ENCODE assay signal across 10 cellular contexts in genomic region chr15:88658972-88659931, GRCh38. TPM values are rescaled to one million over a fixed set of nuclear protein-coding genes. Genes with fewer than 3 reads are reported as not detected.
DNase-seq lines count a peak whose midpoint lies in the region; ATAC-seq and TF ChIP-seq lines count a peak whose summit lies in the region.
"Had no signal": no experiment of that assay in that cellular context is flagged by ENCODE, and none has a peak within 500 bp of the region (broad histone marks: within the 10 kb centered on the region; RNA-seq: fewer than 3 reads in every experiment).

No MANE protein-coding gene starts in this region.

- 77% methylated on average over 15 of the region's 18 CpGs for WGBS in hepatocyte (ENCODE audit: low lambda C conversion rate, missing lambda C conversion rate)

- no peak overlapping the region for H3K4me2 ChIP-seq in hepatocyte

- H3K4me3 Mint-ChIP-seq in activated naive CD8-positive, alpha-beta T cell: no peak overlapping the region
- no peak overlapping the region for H3K4me3 Mint-ChIP-seq in stimulated activated memory B cell treated with anti-CD40 and anti-IgM and Interleukin-4, amounts not matched to agents 10 μg/mL and 1 μg/mL and 100 μg/mL, for 72 hours
- H3K4me3 Mint-ChIP-seq: stimulated activated naive CD8-positive, alpha-beta T cell treated with anti-CD3 and anti-CD28 coated beads, Interleukin-15, Interleukin-2, amounts not matched to agents 100 ng/mL and 50 ng/mL, for 24 hours had no signal

- H3K9me3 Mint-ChIP-seq in activated naive CD8-positive, alpha-beta T cell (ENCODE audit: low read depth): no peaks in the 10 kb centered on the region
- H3K9me3 Mint-ChIP-seq in stimulated activated memory B cell treated with anti-CD40 and anti-IgM and Interleukin-4, amounts not matched to agents 10 μg/mL and 1 μg/mL and 100 μg/mL, for 72 hours: no peaks in the 10 kb centered on the region
- H3K9me3 Mint-ChIP-seq: stimulated activated naive CD8-positive, alpha-beta T cell treated with anti-CD3 and anti-CD28 coated beads, Interleukin-15, Interleukin-2, amounts not matched to agents 100 ng/mL and 50 ng/mL, for 24 hours had no signal

- no peak overlapping the region for H3K4me3 ChIP-seq in hepatocyte
- H3K4me3 ChIP-seq: skin epidermis had no signal

- H3K27ac Mint-ChIP-seq in activated naive CD8-positive, alpha-beta T cell: peak overlapping the region; percentile 50
- H3K27ac Mint-ChIP-seq in stimulated activated memory B cell treated with anti-CD40 and anti-IgM and Interleukin-4, amounts not matched to agents 10 μg/mL and 1 μg/mL and 100 μg/mL, for 72 hours: peak overlapping the region; percentile 33
- H3K27ac Mint-ChIP-seq: stimulated activated naive CD8-positive, alpha-beta T cell treated with anti-CD3 and anti-CD28 coated beads, Interleukin-15, Interleukin-2, amounts not matched to agents 100 ng/mL and 50 ng/mL, for 24 hours had no signal

- peak; percentile 45 for DNase-seq in HCEC 1CT
- DNase-seq in foreskin keratinocyte: peak in 1 of 2 donors; percentile 56
- no peak for DNase-seq in hepatocyte (ENCODE audit: low spot score)
- DNase-seq in DMS153 treated with DMSO at 0.1 percent for 48 hours (lab: John Stamatoyannopoulos, UW; ENCODE audit: unreplicated experiment): no peak
- no peak for DNase-seq in NCI-H1436 treated with DMSO at 0.1 percent for 48 hours (lab: John Stamatoyannopoulos, UW)
- DNase-seq: NCI-H446 treated with DMSO at 0.1 percent for 48 hours had no signal

- H3K4me1 Mint-ChIP-seq in activated naive CD8-positive, alpha-beta T cell (ENCODE audit: low read depth): peaks cover 72% of the 10 kb centered on the region
- H3K4me1 Mint-ChIP-seq in stimulated activated memory B cell treated with anti-CD40 and anti-IgM and Interleukin-4, amounts not matched to agents 10 μg/mL and 1 μg/mL and 100 μg/mL, for 72 hours: peaks cover 69% of the 10 kb centered on the region

- H3K27me3 ChIP-seq in foreskin keratinocyte: no peaks in the 10 kb centered on the region
- no peaks in the 10 kb centered on the region for H3K27me3 ChIP-seq in hepatocyte

- no peaks in the 10 kb centered on the region for H3K9me2 ChIP-seq in hepatocyte (replicated peaks; ENCODE audit: insufficient read depth)

- no peaks in the 10 kb centered on the region for H4K20me1 ChIP-seq in hepatocyte (ENCODE audit: insufficient read depth, poor library complexity, severe bottlenecking)

- H3K79me2 ChIP-seq in hepatocyte: no peaks in the 10 kb centered on the region

- no peaks in the 10 kb centered on the region for H3K27me3 Mint-ChIP-seq in activated naive CD8-positive, alpha-beta T cell
- H3K27me3 Mint-ChIP-seq in stimulated activated memory B cell treated with anti-CD40 and anti-IgM and Interleukin-4, amounts not matched to agents 10 μg/mL and 1 μg/mL and 100 μg/mL, for 72 hours: no peaks in the 10 kb centered on the region
- H3K27me3 Mint-ChIP-seq: stimulated activated naive CD8-positive, alpha-beta T cell treated with anti-CD3 and anti-CD28 coated beads, Interleukin-15, Interleukin-2, amounts not matched to agents 100 ng/mL and 50 ng/mL, for 24 hours had no signal

- H3K4me1 ChIP-seq in foreskin keratinocyte (peaks cover 19% of the 10 kb centered on the region), hepatocyte (ENCODE audit: insufficient read depth) (no peaks in the 10 kb centered on the region)

- peaks cover 3% of the 10 kb centered on the region for H3K36me3 Mint-ChIP-seq in activated naive CD8-positive, alpha-beta T cell
- H3K36me3 Mint-ChIP-seq in stimulated activated memory B cell treated with anti-CD40 and anti-IgM and Interleukin-4, amounts not matched to agents 10 μg/mL and 1 μg/mL and 100 μg/mL, for 72 hours: peaks cover 12% of the 10 kb centered on the region

- TF ChIP-seq CTCF in foreskin keratinocyte (conservative IDR thresholded peaks at IDR 0.05) (no peak), hepatocyte (IDR thresholded peaks at IDR 0.05; ENCODE audit: poor library complexity) (no peak)

- H3K9me3 ChIP-seq in hepatocyte (ENCODE audit: low read depth): no peaks in the 10 kb centered on the region

- no peaks in the 10 kb centered on the region for H3K36me3 ChIP-seq in hepatocyte (replicated peaks; ENCODE audit: insufficient read depth, low read depth)

- H3K27ac ChIP-seq in foreskin keratinocyte: peak overlapping the region; percentile 20
- H3K27ac ChIP-seq in hepatocyte: no peak overlapping the region

- ATAC-seq in foreskin keratinocyte: peak; percentile 88
- no peak for ATAC-seq in stimulated activated memory B cell treated with anti-CD40 and anti-IgM and Interleukin-4, amounts not matched to agents 10 μg/mL and 1 μg/mL and 100 μg/mL, for 72 hours

- no peak overlapping the region for H2AFZ ChIP-seq in hepatocyte

RNA-seq across cellular contexts. Expression of gene ISG20, which starts 20.4 kb away (rescaled TPM):
- total RNA-seq in foreskin keratinocyte: 8.3 and 15.2 TPM in 2 replicates
- polyA plus RNA-seq in foreskin keratinocyte: 14.6 and 24.8 TPM in 2 replicates
- 3.8 and 13.3 TPM in 2 replicates for total RNA-seq in hepatocyte
- 11.9 and 15.8 TPM in 2 replicates for polyA plus RNA-seq in hepatocyte

RNA-seq across cellular contexts. Expression of gene AEN, which starts 38.1 kb away (rescaled TPM):
- 47.6 and 50.0 TPM in 2 replicates for total RNA-seq in foreskin keratinocyte
- 25.8 and 26.6 TPM in 2 replicates for polyA plus RNA-seq in foreskin keratinocyte
- 25.0 TPM in 2 replicates for total RNA-seq in hepatocyte
- 18.3 and 28.0 TPM in 2 replicates for polyA plus RNA-seq in hepatocyte
